In the genomic region with DNA sequence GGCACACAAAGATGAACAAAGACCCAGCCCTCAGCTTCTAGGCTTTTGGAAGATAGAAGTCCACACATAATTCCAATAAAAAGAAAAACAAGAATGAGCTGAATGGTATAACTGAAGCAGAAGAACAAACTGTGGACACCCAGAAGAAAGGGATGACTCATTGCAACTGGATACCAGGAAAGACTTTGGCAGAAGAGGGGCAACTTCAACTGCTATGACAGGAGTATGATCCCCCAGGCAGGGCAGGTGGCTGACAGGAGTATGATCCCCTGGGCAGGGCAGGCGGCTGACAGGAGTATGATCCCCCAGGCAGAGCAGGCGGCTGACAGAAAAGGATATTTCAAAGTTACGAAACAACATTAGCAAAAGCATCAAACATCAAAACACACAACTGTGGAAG, we compare ENCODE assay signal across 19 cellular contexts. TPM values are rescaled to one million over a fixed set of nuclear protein-coding genes. Genes with fewer than 3 reads are reported as not detected.
A peak's percentile ranks its signal among the peaks of the same experiment; 100 is the strongest.
DNase-seq lines count a peak whose midpoint lies in the region; ATAC-seq, FAIRE-seq and TF ChIP-seq lines count a peak whose summit lies in the region.
"Had no signal": no experiment of that assay in that cellular context is flagged by ENCODE, and none has a peak within 500 bp of the region (broad histone marks: within the 10 kb centered on the region; RNA-seq: fewer than 3 reads in every experiment).

No MANE protein-coding gene starts in this region.

- no peaks in the 10 kb centered on the region for H3K27me3 ChIP-seq in breast epithelium
- no peaks in the 10 kb centered on the region for H3K27me3 ChIP-seq in foreskin keratinocyte
- H3K27me3 ChIP-seq: BLaER1 treated with 17β-estradiol and CSF1 and Interleukin-3, amounts not matched to agents 10 nM and 100 nM had no signal

- peak; percentile 55 for ATAC-seq in foreskin keratinocyte
- ATAC-seq: CD8-positive, alpha-beta T cell; GM12878; K562 had no signal

- H3K36me3 ChIP-seq in breast epithelium, result no peaks in the 10 kb centered on the region
- H3K36me3 ChIP-seq: BLaER1 treated with 17β-estradiol and CSF1 and Interleukin-3, amounts not matched to agents 10 nM and 100 nM; HAP-1 had no signal

- no peak overlapping the region for H3K27ac Mint-ChIP-seq in MCF 10A (ENCODE audit: low read depth, unreplicated experiment)
- no peak overlapping the region for H3K27ac Mint-ChIP-seq in HFFc6
- H3K27ac Mint-ChIP-seq: B cell; CD8-positive, alpha-beta T cell had no signal

- intact Hi-C loops in MCF 10A (cut with micrococcal nuclease) (no loop called here), breast epithelium (cut with DNase I; ENCODE audit: low total_unique reads) (no loop called here)

- TF ChIP-seq CTCF in MCF 10A (IDR thresholded peaks at IDR 0.05; ENCODE audit: unreplicated experiment) (no peak), breast epithelium (IDR thresholded peaks at IDR 0.05) (no peak), foreskin keratinocyte (conservative IDR thresholded peaks at IDR 0.05) (no peak), HFFc6 (IDR thresholded peaks at IDR 0.05) (no peak)

- H3K4me3 ChIP-seq in breast epithelium, result no peak overlapping the region
- H3K4me3 ChIP-seq: BLaER1 treated with 17β-estradiol and CSF1 and Interleukin-3, amounts not matched to agents 10 nM and 100 nM; GM12878; GM23248; HAP-1; K562 had no signal

- H3K4me1 Mint-ChIP-seq in MCF 10A (ENCODE audit: insufficient read depth, unreplicated experiment) (peaks cover 35% of the 10 kb centered on the region), HFFc6 (ENCODE audit: low read depth) (peaks cover 9% of the 10 kb centered on the region)
- H3K4me1 Mint-ChIP-seq: B cell had no signal

- H3K4me1 ChIP-seq in breast epithelium, result no peaks in the 10 kb centered on the region
- H3K4me1 ChIP-seq in foreskin keratinocyte, result no peaks in the 10 kb centered on the region
- H3K4me1 ChIP-seq: HAP-1 had no signal

- no peak for TF ChIP-seq POLR2A in breast epithelium (IDR thresholded peaks at IDR 0.05)

- FAIRE-seq in GM19239 (lab: Jason Lieb, UNC), result no peak
- FAIRE-seq: GM12878, K562 had no signal

- no peak overlapping the region for H3K27ac ChIP-seq in breast epithelium
- H3K27ac ChIP-seq in foreskin keratinocyte, result no peak overlapping the region
- H3K27ac ChIP-seq: BLaER1 treated with 17β-estradiol and CSF1 and Interleukin-3, amounts not matched to agents 10 nM and 100 nM; GM23248 had no signal

- POLR2A ChIA-PET in MCF 10A (lab: Yijun Ruan, JAX), result interaction anchor here (1.9 kb wide), 1 partner anchor 19 kb away, joined by 6 read pairs; no protein-coding TSS in a partner anchor

- H3K9me3 Mint-ChIP-seq in MCF 10A (ENCODE audit: unreplicated experiment) (no peaks in the 10 kb centered on the region), HFFc6 (no peaks in the 10 kb centered on the region)
- H3K9me3 Mint-ChIP-seq: CD8-positive, alpha-beta T cell had no signal

- H3K9me3 ChIP-seq in breast epithelium, result no peaks in the 10 kb centered on the region
- H3K9me3 ChIP-seq: BLaER1 treated with 17β-estradiol and CSF1 and Interleukin-3, amounts not matched to agents 10 nM and 100 nM; HAP-1 had no signal

- no TSS peak for BruUV-seq in MCF 10A (replicated peaks; lab: Mats Ljungman, UMichigan)

- CTCF ChIA-PET in MCF 10A (lab: Yijun Ruan, JAX), result interaction anchor here (0.6 to 1.3 kb wide), 3 partner anchors 19 to 1888 kb away, joined by 3 read pairs; no protein-coding TSS in a partner anchor

- H3K27me3 Mint-ChIP-seq in MCF 10A (ENCODE audit: insufficient read depth, unreplicated experiment), result no peaks in the 10 kb centered on the region
- no peaks in the 10 kb centered on the region for H3K27me3 Mint-ChIP-seq in HFFc6 (ENCODE audit: insufficient read depth)
- H3K27me3 Mint-ChIP-seq: B cell had no signal

- H3K4me3 Mint-ChIP-seq in MCF 10A (ENCODE audit: unreplicated experiment), result no peak overlapping the region
- no peak overlapping the region for H3K4me3 Mint-ChIP-seq in HFFc6
- H3K4me3 Mint-ChIP-seq: B cell; CD8-positive, alpha-beta T cell had no signal

- H3K36me3 Mint-ChIP-seq in MCF 10A (ENCODE audit: insufficient read depth, unreplicated experiment) (peaks cover 31% of the 10 kb centered on the region), HFFc6 (ENCODE audit: low read depth) (peaks cover 5% of the 10 kb centered on the region; the same call in 1 of the 2 replicates)
- H3K36me3 Mint-ChIP-seq: CD8-positive, alpha-beta T cell had no signal

- DNase-seq in MCF 10A (ENCODE audit: unreplicated experiment), result peak; percentile 52
- DNase-seq in breast epithelium (ENCODE audit: low spot score in 2 of 2), result no peak
- DNase-seq in LHCN-M2 (ENCODE audit: low read depth), result peak; percentile 48
- no peak for DNase-seq in foreskin keratinocyte
- DNase-seq in GM19239 (ENCODE audit: insufficient read length, low spot score), result no peak
- DNase-seq in HFFc6, result no peak
- no peak for DNase-seq in globus pallidus (ENCODE audit: low spot score)
- DNase-seq: CD8-positive, alpha-beta T cell; COR-L47; DMS79 treated with DMSO at 0.1 percent for 48 hours; GM23248; IMR-90 had no signal

RNA-seq across cellular contexts. Expression of gene PID1, which starts 21.6 kb away (rescaled TPM):
- total RNA-seq in MCF 10A (2022) (123 and 211 TPM in 2 replicates), breast epithelium (10 to 100 TPM; 13.5 to 60.3 (median 42.0) TPM), LHCN-M2 (2014; rRNA removed) (32.3 and 35.6 TPM in 2 replicates), foreskin keratinocyte (7.7 and 8.6 TPM in 2 replicates)
- polyA plus RNA-seq in LHCN-M2 (2012), result 44.5 TPM
- polyA plus RNA-seq in foreskin keratinocyte, result 5.2 and 5.4 TPM in 2 replicates
- 1 to 10 TPM; 6.7 to 9.1 (median 8.6) TPM for total RNA-seq in HFFc6 (2021; fragmentation: NEBNext Ultra II Directional; extraction: Animal tissue kit (Norgen Biotek cat#: 25700))
- total RNA-seq: B cell; CD8-positive, alpha-beta T cell; G401; GM12878; HT-29; K562 had no signal
- polyA plus RNA-seq: GM12878, K562 had no signal

Comparison
In these comparisons a context has a peak if more than half of its experiments do, and no peak if none do; other contexts are left out.
1. DNase-seq: peak in MCF 10A (single experiment) and LHCN-M2 (single experiment); none in breast epithelium (0 of 2), foreskin keratinocyte (0 of 2), GM19239 (single experiment), HFFc6 (single experiment) and globus pallidus (single experiment).